ENCODE assay signal across 16 cellular contexts in the genomic region with DNA sequence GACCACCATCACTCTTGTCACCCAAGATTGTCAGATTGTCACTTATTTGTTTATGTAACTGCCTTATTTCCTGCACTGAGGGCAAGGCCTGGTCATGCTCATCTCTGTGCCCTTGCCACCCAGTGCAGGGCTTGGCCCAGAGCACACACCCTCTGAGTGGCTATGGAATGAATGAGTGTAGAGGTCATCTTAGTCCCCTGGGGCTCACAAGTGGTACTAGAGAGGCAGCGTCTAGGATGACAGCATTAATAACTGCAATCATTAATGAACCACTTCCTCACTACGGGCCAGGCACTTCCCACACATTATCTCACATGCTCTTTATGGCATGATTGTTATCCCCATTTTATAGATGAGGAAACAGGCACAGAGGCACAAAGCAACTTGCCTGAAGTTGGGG.
DNase-seq lines count a peak whose midpoint lies in the region; ATAC-seq and TF ChIP-seq lines count a peak whose summit lies in the region.
"Had no signal": no experiment of that assay in that cellular context is flagged by ENCODE, and none has a peak within 500 bp of the region (broad histone marks: within the 10 kb centered on the region; RNA-seq: fewer than 3 reads in every experiment).

No MANE protein-coding gene starts in this region.

- H3K4me1 ChIP-seq in lower lobe of right lung: peaks cover 6% of the 10 kb centered on the region
- H3K4me1 ChIP-seq in transverse colon: no peaks in the 10 kb centered on the region
- H3K4me1 ChIP-seq: colonic mucosa had no signal

- peak; percentile 14 for DNase-seq in NCI-H69 (lab: John Stamatoyannopoulos, UW)
- DNase-seq in lower lobe of right lung: no peak
- no peak for DNase-seq in NCI-H2196 treated with DMSO at 0.1 percent for 48 hours (lab: John Stamatoyannopoulos, UW; ENCODE audit: unreplicated experiment)
- DNase-seq in DMS 273 treated with DMSO at 0.1 percent for 48 hours (lab: John Stamatoyannopoulos, UW): no peak
- DNase-seq in transverse colon: no peak
- no peak for DNase-seq in activated CD8-positive, alpha-beta memory T cell treated with anti-CD3 and anti-CD28 coated beads, Interleukin-2, amount 50 U/mL, for 48 hours
- DNase-seq: activated CD4-positive, alpha-beta T cell treated with anti-CD3 and anti-CD28 coated beads for 48 hours; activated T-cell treated with anti-CD3 and anti-CD28 coated beads, Interleukin-2, amount 50 U/mL, for 4 hours; colonic mucosa; DMS79; naive thymus-derived CD4-positive, alpha-beta T cell; NCI-H1436; stimulated activated CD4-positive, alpha-beta T cell treated with anti-CD3 and anti-CD28 coated beads, Interleukin-15, amount 100 ng/mL, for 24 hours had no signal

- H3K27ac ChIP-seq in lower lobe of right lung: no peak overlapping the region
- no peak overlapping the region for H3K27ac ChIP-seq in transverse colon
- H3K27ac ChIP-seq: colonic mucosa had no signal

- H3K36me3 ChIP-seq in lower lobe of right lung: no peaks in the 10 kb centered on the region
- no peaks in the 10 kb centered on the region for H3K36me3 ChIP-seq in transverse colon
- H3K36me3 ChIP-seq: colonic mucosa had no signal

- no peaks in the 10 kb centered on the region for H3K9me3 ChIP-seq in lower lobe of right lung
- no peaks in the 10 kb centered on the region for H3K9me3 ChIP-seq in transverse colon
- H3K9me3 ChIP-seq: colonic mucosa had no signal

- intact Hi-C loops in lower lobe of right lung (cut with DNase I): no loop called here
- intact Hi-C loops in transverse colon (cut with DNase I; ENCODE audit: low total_unique reads): no loop called here

- no peak for TF ChIP-seq CTCF in lower lobe of right lung (IDR thresholded peaks at IDR 0.05)
- TF ChIP-seq CTCF in transverse colon (IDR thresholded peaks at IDR 0.05): no peak

- in situ Hi-C loops in transverse colon (cut with MboI; ENCODE audit: low pct_ligation_motif_present in 1 of 4, low pct_unique_long_range_greater_than_20kb in 1 of 4, low sequenced_read_pairs in 3 of 4): no loop called here

- no peak for TF ChIP-seq EP300 in transverse colon (IDR thresholded peaks at IDR 0.05; ENCODE audit: low read depth)

- H3K27me3 ChIP-seq in lower lobe of right lung (ENCODE audit: low read depth) (no peaks in the 10 kb centered on the region), transverse colon (no peaks in the 10 kb centered on the region)
- H3K27me3 ChIP-seq: colonic mucosa had no signal

- ATAC-seq in GM18511 (IDR thresholded peaks at IDR 0.05; ENCODE audit: unreplicated experiment) (peak; percentile 81), HG02938 (IDR thresholded peaks at IDR 0.05; ENCODE audit: unreplicated experiment) (peak; percentile 73), lower lobe of right lung (peak; percentile 68 to 93)
- ATAC-seq: activated T-cell treated with anti-CD3 and anti-CD28 coated beads, Interleukin-2, amount 50 U/mL, for 4 hours; HepG2; naive thymus-derived CD4-positive, alpha-beta T cell had no signal

- no peak for TF ChIP-seq POLR2A in transverse colon (IDR thresholded peaks at IDR 0.05)

- 29 to 41% methylated on average over 2 of the region's 2 CpGs for WGBS in transverse colon (ENCODE audit: low coverage in 1 of 2), 2 donors

- no peak overlapping the region for H3K4me3 ChIP-seq in lower lobe of right lung
- no peak overlapping the region for H3K4me3 ChIP-seq in transverse colon
- H3K4me3 ChIP-seq: colonic mucosa had no signal
